In the genomic region with DNA sequence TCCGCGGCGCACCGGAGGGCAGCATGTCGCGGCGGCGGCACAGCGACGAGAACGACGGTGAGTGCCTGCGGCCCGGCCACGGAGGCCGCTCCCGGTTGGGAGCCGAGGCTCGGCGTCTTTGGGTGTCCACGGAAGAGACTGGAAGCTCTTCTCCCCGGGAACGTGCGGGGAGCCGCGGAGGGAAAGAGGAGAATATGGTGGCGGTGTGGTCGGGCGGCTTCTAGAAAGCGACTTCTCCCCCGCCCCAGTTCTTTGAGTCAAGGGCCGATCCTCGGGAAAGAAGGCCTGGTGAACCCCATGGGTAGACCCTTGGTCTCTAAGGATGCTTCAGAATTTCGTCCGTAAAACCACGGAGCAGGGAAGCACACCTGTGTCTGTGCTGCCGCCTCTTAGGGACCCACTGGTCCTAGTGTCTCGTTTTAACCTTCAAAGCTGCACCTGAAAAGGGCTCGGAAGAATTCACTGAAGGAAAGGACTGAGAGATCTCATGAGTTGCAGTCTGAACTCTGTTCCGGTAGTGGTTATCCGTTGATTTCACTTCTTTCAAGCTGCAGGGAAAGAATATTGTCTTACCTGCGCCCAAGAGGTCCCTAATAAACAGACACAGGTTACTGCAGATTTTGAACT, we compare ENCODE assay signal across 8 cellular contexts. TPM values are rescaled to one million over a fixed set of nuclear protein-coding genes. Genes with fewer than 3 reads are reported as not detected.
DNase-seq lines count a peak whose midpoint lies in the region; ATAC-seq and TF ChIP-seq lines count a peak whose summit lies in the region.

No MANE protein-coding gene starts in this region.

- H3K36me3 ChIP-seq in lower lobe of right lung (no peaks in the 10 kb centered on the region), upper lobe of right lung (no peaks in the 10 kb centered on the region)

- peaks cover 50% of the 10 kb centered on the region for H3K4me1 Mint-ChIP-seq in activated CD8-positive, alpha-beta memory T cell treated with anti-CD3 and anti-CD28 coated beads, Interleukin-2, amount 10 ng/mL, durations not matched to agents 7 days and 5 days

- no peaks in the 10 kb centered on the region for H3K27me3 ChIP-seq in lower lobe of right lung (ENCODE audit: low read depth)
- H3K27me3 ChIP-seq in upper lobe of right lung: no peaks in the 10 kb centered on the region

- H3K9me3 ChIP-seq in lower lobe of right lung (no peaks in the 10 kb centered on the region), upper lobe of right lung (no peaks in the 10 kb centered on the region)

- peak overlapping the region; percentile 78 to 94 for H3K4me3 ChIP-seq in cardiac fibroblast (replicated peaks in 1 of 2; ENCODE audit: low read depth in 2 of 2, low read length in 2 of 2)
- H3K4me3 ChIP-seq in lower lobe of right lung: peak overlapping the region; percentile 94
- peak overlapping the region; percentile 76 for H3K4me3 ChIP-seq in upper lobe of right lung

- peak overlapping the region; percentile 97 for H3K4me3 Mint-ChIP-seq in activated CD8-positive, alpha-beta memory T cell treated with anti-CD3 and anti-CD28 coated beads, Interleukin-2, amount 10 ng/mL, durations not matched to agents 7 days and 5 days

- H3K9me3 Mint-ChIP-seq in activated CD8-positive, alpha-beta memory T cell treated with anti-CD3 and anti-CD28 coated beads, Interleukin-2, amount 10 ng/mL, durations not matched to agents 7 days and 5 days (ENCODE audit: low read depth): no peaks in the 10 kb centered on the region

- peaks cover 16% of the 10 kb centered on the region for H3K36me3 Mint-ChIP-seq in activated CD8-positive, alpha-beta memory T cell treated with anti-CD3 and anti-CD28 coated beads, Interleukin-2, amount 10 ng/mL, durations not matched to agents 7 days and 5 days

- no peaks in the 10 kb centered on the region for H3K27me3 Mint-ChIP-seq in activated CD8-positive, alpha-beta memory T cell treated with anti-CD3 and anti-CD28 coated beads, Interleukin-2, amount 10 ng/mL, durations not matched to agents 7 days and 5 days

- no peak for TF ChIP-seq CTCF in cardiac fibroblast (IDR thresholded peaks at IDR 0.05; ENCODE audit: low read depth, low read length)
- TF ChIP-seq CTCF in lower lobe of right lung (IDR thresholded peaks at IDR 0.05): no peak
- no peak for TF ChIP-seq CTCF in upper lobe of right lung (IDR thresholded peaks at IDR 0.05)

- H3K27ac Mint-ChIP-seq in activated CD8-positive, alpha-beta memory T cell treated with anti-CD3 and anti-CD28 coated beads, Interleukin-2, amount 10 ng/mL, durations not matched to agents 7 days and 5 days: peak overlapping the region; percentile 99

- intact Hi-C loops in lower lobe of right lung (cut with DNase I) (no loop called here), upper lobe of right lung (cut with DNase I) (no loop called here)

- CTCF ChIA-PET in activated CD8-positive, alpha-beta memory T cell treated with anti-CD3 and anti-CD28 coated beads, Interleukin-2, amount 10 ng/mL, durations not matched to agents 7 days and 5 days (lab: Charles Lee): interaction anchor here (0.9 to 9.0 kb wide), 13 partner anchors 9 to 622 kb away, joined by 3 to 66 read pairs (median 5); a partner anchor contains a TSS

- ATAC-seq in activated CD8-positive, alpha-beta memory T cell treated with anti-CD3 and anti-CD28 coated beads, Interleukin-2, amount 10 ng/mL, durations not matched to agents 7 days and 5 days: no peak
- peak; percentile 0 to 7 for ATAC-seq in lower lobe of right lung
- no peak for ATAC-seq in upper lobe of right lung
- ATAC-seq in HG02884 (IDR thresholded peaks at IDR 0.05; ENCODE audit: unreplicated experiment): no peak

- H3K27ac ChIP-seq in lower lobe of right lung (peak overlapping the region; percentile 98), upper lobe of right lung (peak overlapping the region; percentile 99)

- DNase-seq in activated CD8-positive, alpha-beta memory T cell treated with anti-CD3 and anti-CD28 coated beads, Interleukin-2, amount 10 ng/mL, durations not matched to agents 7 days and 5 days: no peak
- no peak for DNase-seq in activated CD8-positive, alpha-beta memory T cell treated with anti-CD3 and anti-CD28 coated beads, Interleukin-2, amount 50 U/mL, for 48 hours
- DNase-seq in NAMALWA (ENCODE audit: low spot score): peak; percentile 50
- no peak for DNase-seq in cardiac fibroblast (ENCODE audit: low read depth in 2 of 2)
- no peak for DNase-seq in lower lobe of right lung
- DNase-seq in upper lobe of right lung: no peak
- no peak for DNase-seq in activated CD8-positive, alpha-beta memory T cell treated with anti-CD3 and anti-CD28 coated beads for 24 hours

- H3K4me1 ChIP-seq in lower lobe of right lung (peaks cover 53% of the 10 kb centered on the region), upper lobe of right lung (peaks cover 38% of the 10 kb centered on the region)

RNA-seq across cellular contexts. Expression of a gene that starts 0.4 kb away (rescaled TPM):
- total RNA-seq in activated CD8-positive, alpha-beta memory T cell treated with anti-CD3 and anti-CD28 coated beads, Interleukin-2, amount 10 ng/mL, durations not matched to agents 7 days and 5 days: 10 to 100 TPM; 41.8 to 42.8 TPM
- 22.8 TPM for total RNA-seq in lower lobe of right lung
- 25.4 TPM for total RNA-seq in upper lobe of right lung

RNA-seq across cellular contexts. Expression of a gene that starts 0.8 kb away (rescaled TPM):
- 10 to 100 TPM; 12.6 to 15.0 TPM for total RNA-seq in activated CD8-positive, alpha-beta memory T cell treated with anti-CD3 and anti-CD28 coated beads, Interleukin-2, amount 10 ng/mL, durations not matched to agents 7 days and 5 days
- total RNA-seq in lower lobe of right lung: 18.6 TPM
- 20.0 TPM for total RNA-seq in upper lobe of right lung

Comparison
In these comparisons a context has a peak if more than half of its experiments do, and no peak if none do; other contexts are left out.
1. ATAC-seq: peak in lower lobe of right lung (2 of 2); none in activated CD8-positive, alpha-beta memory T cell treated with anti-CD3 and anti-CD28 coated beads, Interleukin-2, amount 10 ng/mL, durations not matched to agents 7 days and 5 days (single experiment), upper lobe of right lung (single experiment) and HG02884 (single experiment).
2. Peak in every context shown above with its lines, with median percentiles within 50 percentile points of each other: H3K4me3 ChIP-seq.